Comparison of ENCODE assay signal across 8 cellular contexts in the genomic region with DNA sequence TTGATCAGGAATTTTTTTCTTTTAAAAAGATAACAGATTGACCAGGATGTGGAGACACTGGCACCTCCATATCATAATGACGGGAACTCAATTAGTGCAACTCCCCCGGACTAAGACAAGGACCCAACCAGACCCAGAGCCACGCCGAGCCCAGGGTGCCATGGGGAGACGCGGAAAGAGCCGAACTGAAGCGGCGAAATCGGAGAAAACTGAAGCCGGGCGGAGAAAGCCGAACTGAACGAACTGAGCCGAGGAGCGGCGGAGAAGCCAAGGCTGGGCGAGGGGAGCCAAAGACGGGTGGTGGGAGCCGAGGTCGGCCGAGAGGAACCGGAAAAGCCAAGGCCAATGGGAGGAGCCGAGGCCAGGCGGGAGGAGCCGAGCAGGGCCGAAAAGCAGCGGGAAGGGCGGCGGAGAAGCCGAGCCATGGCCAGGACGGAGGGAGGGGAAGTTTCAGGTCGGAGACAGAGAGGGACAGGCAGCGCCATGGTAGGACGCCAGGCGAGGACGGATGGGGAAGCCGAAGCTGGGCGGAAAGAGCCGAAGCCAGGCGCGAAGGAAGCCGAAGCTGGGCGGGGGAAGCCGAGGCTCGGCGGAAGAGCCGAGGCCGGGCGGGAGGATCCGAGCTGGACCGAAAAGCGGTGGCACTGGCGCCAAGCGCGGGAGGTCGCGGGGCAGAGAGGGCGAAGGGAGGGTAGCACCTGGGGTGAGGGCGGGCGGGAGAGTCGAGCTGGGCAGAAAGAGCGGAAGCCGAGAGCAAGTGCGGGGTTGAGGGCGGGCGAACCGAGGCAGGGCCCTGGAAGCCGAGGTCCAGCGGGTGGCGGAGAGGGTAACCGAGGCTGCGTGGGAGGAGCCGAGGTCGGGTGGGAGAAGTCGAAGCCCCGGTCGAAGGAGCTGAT. TPM values are rescaled to one million over a fixed set of nuclear protein-coding genes. Genes with fewer than 3 reads are reported as not detected.
A peak's percentile ranks its signal among the peaks of the same experiment; 100 is the strongest.
DNase-seq lines count a peak whose midpoint lies in the region; ATAC-seq and TF ChIP-seq lines count a peak whose summit lies in the region.

No MANE protein-coding gene starts in this region.

- under 1% methylated on average over 78 of the region's 78 CpGs for WGBS in liver

- TF ChIP-seq CTCF in liver (IDR thresholded peaks at IDR 0.05; ENCODE audit: low read depth, low read length, missing input control): no peak

- peak in 1 of 2 donors; percentile 16 for TF ChIP-seq RAD21 in liver (IDR thresholded peaks at IDR 0.05)

- peak; percentile 84 for ATAC-seq in GM19395 (IDR thresholded peaks at IDR 0.05; ENCODE audit: unreplicated experiment)
- peak; percentile 86 for ATAC-seq in HG03521 (IDR thresholded peaks at IDR 0.05; ENCODE audit: unreplicated experiment)

- H3K27ac ChIP-seq in liver (ENCODE audit: low read depth in 1 of 2, low read length in 2 of 2): peak overlapping the region; percentile 91 to 98

- peak overlapping the region; percentile 80 to 95 (median 87) for H3K4me3 ChIP-seq in liver (ENCODE audit: low read depth in 1 of 3, low read length in 3 of 3)

- peaks cover 1 to 12% (median 6%) of the 10 kb centered on the region in 4 donors for H3K9me3 ChIP-seq in liver (ENCODE audit: control insufficient read depth in 4 of 4, low read length in 3 of 4)

- H3K27me3 ChIP-seq in liver (ENCODE audit: control insufficient read depth in 4 of 4, insufficient read depth in 4 of 4, low read length in 3 of 4): no peaks in the 10 kb centered on the region

- H3K36me3 ChIP-seq in liver (ENCODE audit: control insufficient read depth in 4 of 4, insufficient read depth in 3 of 4, low read depth in 1 of 4, low read length in 3 of 4): no peaks in the 10 kb centered on the region

- H3K9ac ChIP-seq in liver (ENCODE audit: low read depth in 1 of 2, low read length in 2 of 2): peak overlapping the region; percentile 75 to 76

- DNase-seq in CD1c-positive myeloid dendritic cell (ENCODE audit: extremely low spot score): peak; percentile 93
- DNase-seq in NCI-H748 (lab: John Stamatoyannopoulos, UW; ENCODE audit: unreplicated experiment): peak; percentile 96
- DNase-seq in activated CD4-positive, alpha-beta T cell treated with anti-CD3 and anti-CD28 coated beads, Interleukin-2, amount 50 U/mL, for 4 hours: peak; percentile 81 to 82
- DNase-seq in dermis blood vessel endothelial cell: peak; percentile 91
- peak; percentile 87 to 88 for DNase-seq in stimulated activated CD4-positive, alpha-beta T cell treated with anti-CD3 and anti-CD28 coated beads, Interleukin-2, amount 100 ng/mL, for 48 hours

- H3K4me1 ChIP-seq in liver (ENCODE audit: control insufficient read depth in 4 of 4, insufficient read depth in 4 of 4, low read length in 3 of 4): peaks cover 0 to 2% (median 0%) of the 10 kb centered on the region in 4 donors

TF ChIP-seq in liver, 16 proteins besides CTCF, POLR2A, EP300 and RAD21:
- TF ChIP-seq YY1 (IDR thresholded peaks at IDR 0.05) (peak; percentile 95), GABPA (IDR thresholded peaks at IDR 0.05 in 1 of 2, conservative IDR thresholded peaks at IDR 0.05 in 1 of 2) (peak in 1 of 2 donors; percentile 78), TAF1 (conservative IDR thresholded peaks at IDR 0.05) (no peak), JUND (IDR thresholded peaks at IDR 0.05) (no peak), SP1 (IDR thresholded peaks at IDR 0.05) (peak; percentile 41), NR2F2 (IDR thresholded peaks at IDR 0.05) (no peak), RXRA (IDR thresholded peaks at IDR 0.05) (peak in 1 of 2 donors; percentile 48), HNF4A (conservative IDR thresholded peaks at IDR 0.05) (no peak), HNF4G (IDR thresholded peaks at IDR 0.05) (peak; percentile 73), EGR1 (IDR thresholded peaks at IDR 0.05; ENCODE audit: low read depth in 2 of 2) (peak in 1 of 2 donors; percentile 23)
- TF ChIP-seq, protein P1, sequence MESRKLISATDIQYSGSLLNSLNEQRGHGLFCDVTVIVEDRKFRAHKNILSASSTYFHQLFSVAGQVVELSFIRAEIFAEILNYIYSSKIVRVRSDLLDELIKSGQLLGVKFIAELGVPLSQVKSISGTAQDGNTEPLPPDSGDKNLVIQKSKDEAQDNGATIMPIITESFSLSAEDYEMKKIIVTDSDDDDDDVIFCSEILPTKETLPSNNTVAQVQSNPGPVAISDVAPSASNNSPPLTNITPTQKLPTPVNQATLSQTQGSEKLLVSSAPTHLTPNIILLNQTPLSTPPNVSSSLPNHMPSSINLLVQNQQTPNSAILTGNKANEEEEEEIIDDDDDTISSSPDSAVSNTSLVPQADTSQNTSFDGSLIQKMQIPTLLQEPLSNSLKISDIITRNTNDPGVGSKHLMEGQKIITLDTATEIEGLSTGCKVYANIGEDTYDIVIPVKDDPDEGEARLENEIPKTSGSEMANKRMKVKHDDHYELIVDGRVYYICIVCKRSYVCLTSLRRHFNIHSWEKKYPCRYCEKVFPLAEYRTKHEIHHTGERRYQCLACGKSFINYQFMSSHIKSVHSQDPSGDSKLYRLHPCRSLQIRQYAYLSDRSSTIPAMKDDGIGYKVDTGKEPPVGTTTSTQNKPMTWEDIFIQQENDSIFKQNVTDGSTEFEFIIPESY (IDR thresholded peaks at IDR 0.05): peak; percentile 85
- TF ChIP-seq, protein P2, sequence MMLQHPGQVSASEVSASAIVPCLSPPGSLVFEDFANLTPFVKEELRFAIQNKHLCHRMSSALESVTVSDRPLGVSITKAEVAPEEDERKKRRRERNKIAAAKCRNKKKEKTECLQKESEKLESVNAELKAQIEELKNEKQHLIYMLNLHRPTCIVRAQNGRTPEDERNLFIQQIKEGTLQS (IDR thresholded peaks at IDR 0.05): no peak
- TF ChIP-seq, protein P3, sequence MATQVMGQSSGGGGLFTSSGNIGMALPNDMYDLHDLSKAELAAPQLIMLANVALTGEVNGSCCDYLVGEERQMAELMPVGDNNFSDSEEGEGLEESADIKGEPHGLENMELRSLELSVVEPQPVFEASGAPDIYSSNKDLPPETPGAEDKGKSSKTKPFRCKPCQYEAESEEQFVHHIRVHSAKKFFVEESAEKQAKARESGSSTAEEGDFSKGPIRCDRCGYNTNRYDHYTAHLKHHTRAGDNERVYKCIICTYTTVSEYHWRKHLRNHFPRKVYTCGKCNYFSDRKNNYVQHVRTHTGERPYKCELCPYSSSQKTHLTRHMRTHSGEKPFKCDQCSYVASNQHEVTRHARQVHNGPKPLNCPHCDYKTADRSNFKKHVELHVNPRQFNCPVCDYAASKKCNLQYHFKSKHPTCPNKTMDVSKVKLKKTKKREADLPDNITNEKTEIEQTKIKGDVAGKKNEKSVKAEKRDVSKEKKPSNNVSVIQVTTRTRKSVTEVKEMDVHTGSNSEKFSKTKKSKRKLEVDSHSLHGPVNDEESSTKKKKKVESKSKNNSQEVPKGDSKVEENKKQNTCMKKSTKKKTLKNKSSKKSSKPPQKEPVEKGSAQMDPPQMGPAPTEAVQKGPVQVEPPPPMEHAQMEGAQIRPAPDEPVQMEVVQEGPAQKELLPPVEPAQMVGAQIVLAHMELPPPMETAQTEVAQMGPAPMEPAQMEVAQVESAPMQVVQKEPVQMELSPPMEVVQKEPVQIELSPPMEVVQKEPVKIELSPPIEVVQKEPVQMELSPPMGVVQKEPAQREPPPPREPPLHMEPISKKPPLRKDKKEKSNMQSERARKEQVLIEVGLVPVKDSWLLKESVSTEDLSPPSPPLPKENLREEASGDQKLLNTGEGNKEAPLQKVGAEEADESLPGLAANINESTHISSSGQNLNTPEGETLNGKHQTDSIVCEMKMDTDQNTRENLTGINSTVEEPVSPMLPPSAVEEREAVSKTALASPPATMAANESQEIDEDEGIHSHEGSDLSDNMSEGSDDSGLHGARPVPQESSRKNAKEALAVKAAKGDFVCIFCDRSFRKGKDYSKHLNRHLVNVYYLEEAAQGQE (IDR thresholded peaks at IDR 0.05): peak; percentile 39
TF ChIP-seq in liver: peak in this region for 8.

RNA-seq across cellular contexts. Expression of a gene that starts 29.4 kb away (rescaled TPM):
- 14.9 and 22.3 TPM in 2 replicates for total RNA-seq in dermis blood vessel endothelial cell
- 1 to 10 TPM; 5.4 to 6.0 TPM for total RNA-seq in liver
- 1 to 10 TPM; 1.4 to 2.2 TPM for polyA plus RNA-seq in liver

RNA-seq across cellular contexts. Expression of a gene that starts 40.5 kb away (rescaled TPM):
- not detected in 2 replicates for total RNA-seq in dermis blood vessel endothelial cell
- not detected for total RNA-seq in liver
- polyA plus RNA-seq in liver: not detected

RNA-seq across cellular contexts. Expression of a gene that starts 49.8 kb away (rescaled TPM):
- not detected in 2 replicates for total RNA-seq in dermis blood vessel endothelial cell
- not detected for total RNA-seq in liver
- not detected for polyA plus RNA-seq in liver

RNA-seq across cellular contexts. Expression of a gene that starts 59.0 kb away (rescaled TPM):
- total RNA-seq in dermis blood vessel endothelial cell (not detected in 2 replicates), liver (not detected)
- polyA plus RNA-seq in liver: not detected

Comparison
In these comparisons a context has a peak if more than half of its experiments do, and no peak if none do; other contexts are left out.
1. Peak in every context shown above with its lines: DNase-seq, ATAC-seq, H3K4me3 ChIP-seq and H3K27ac ChIP-seq.